29 cellular contexts compared by ENCODE assay signal in the genomic region with DNA sequence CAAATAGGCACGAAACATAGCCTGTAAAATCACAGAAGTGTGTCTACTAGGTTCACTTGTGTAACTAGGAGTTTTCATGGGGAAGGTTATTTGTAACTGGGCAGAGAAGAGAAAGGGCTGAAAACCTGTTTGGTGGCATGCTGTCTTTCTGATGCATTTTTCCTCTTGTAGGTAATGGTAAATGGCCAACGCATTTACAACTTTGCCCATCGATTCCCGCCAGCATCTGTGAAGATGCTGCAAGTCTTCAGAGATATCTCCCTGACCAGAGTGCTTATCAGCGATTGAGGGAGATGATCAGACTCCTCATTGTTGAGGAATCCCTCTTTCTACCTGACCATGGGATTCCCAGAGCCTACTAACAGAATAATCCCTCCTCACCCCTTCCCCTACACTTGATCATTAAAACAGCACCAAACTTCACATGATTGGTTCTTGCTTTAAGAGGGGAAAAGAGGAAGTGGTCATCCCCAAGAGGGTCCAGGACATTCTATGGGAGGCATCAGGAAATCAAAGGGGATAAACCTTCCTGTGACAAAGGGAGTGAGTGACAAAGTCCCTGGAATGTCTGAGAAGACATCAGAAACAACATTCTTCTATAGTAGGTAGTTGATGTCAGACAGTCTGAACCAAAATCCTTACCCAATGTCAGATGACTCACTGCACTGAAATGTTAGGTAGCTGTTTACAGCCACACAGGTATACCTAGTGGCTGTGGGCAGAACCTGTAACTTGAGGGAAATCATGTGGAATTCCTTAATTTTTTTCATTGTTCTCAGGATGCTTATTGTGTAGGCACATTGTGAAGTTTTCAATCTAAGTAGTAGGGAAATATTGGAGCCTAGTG. TPM values are rescaled to one million over a fixed set of nuclear protein-coding genes. Genes with fewer than 3 reads are reported as not detected.
"Had no signal": no experiment of that assay in that cellular context is flagged by ENCODE, and none has a peak within 500 bp of the region (broad histone marks: within the 10 kb centered on the region; RNA-seq: fewer than 3 reads in every experiment).

No MANE protein-coding gene starts in this region.

- H3K27ac Mint-ChIP-seq: activated B cell treated with CpG ODN at 0.5 μM for 24 hours; activated naive CD8-positive, alpha-beta T cell treated with anti-CD3 and anti-CD28 coated beads, Interleukin-2, amount 50 U/mL, for 24 hours; activated T-helper 1 cell treated with anti-CD3 and anti-CD28 coated beads, Interleukin-12 subunit alpha, Interleukin-12 subunit beta, Interleukin-2, Interleukin-4 antibody, amounts not matched to agents 30 ng/mL and 10 ng/mL and 1 ng/mL, durations not matched to agents 14 hours and 24 hours and 36 hours; stimulated activated effector memory CD8-positive, alpha-beta T cell treated with anti-CD3 and anti-CD28 coated beads, Interleukin-12 subunit alpha, Interleukin-12 subunit beta, amount 100 ng/mL, for 72 hours; stimulated activated naive CD8-positive, alpha-beta T cell treated with anti-CD3 and anti-CD28 coated beads, Interleukin-15, amount 100 ng/mL, for 72 hours; T-helper 1 cell treated with Interleukin-12 subunit alpha and Interleukin-12 subunit beta and Interleukin-4 antibody, amounts not matched to agents 30 μg/mL and 1 μg/mL, for 36 hours had no signal

- H3K36me3 Mint-ChIP-seq: stimulated activated effector memory CD8-positive, alpha-beta T cell treated with anti-CD3 and anti-CD28 coated beads, Interleukin-12 subunit alpha, Interleukin-12 subunit beta, amount 100 ng/mL, for 72 hours had no signal

- H3K4me1 ChIP-seq: body of pancreas, lower lobe of right lung, right lobe of liver, tibial artery had no signal

- H3K9me3 Mint-ChIP-seq: neural crest cell; stimulated activated effector memory CD8-positive, alpha-beta T cell treated with anti-CD3 and anti-CD28 coated beads, Interleukin-12 subunit alpha, Interleukin-12 subunit beta, amount 100 ng/mL, for 72 hours had no signal

- H3K27ac ChIP-seq: body of pancreas, lower lobe of right lung, right lobe of liver, skin epidermis, tibial artery had no signal

- H3K27me3 ChIP-seq: body of pancreas, right lobe of liver, tibial artery had no signal

- DNase-seq: activated B cell treated with CpG ODN at 0.5 μM for 24 hours; activated CD4-positive, alpha-beta T cell treated with anti-CD3 and anti-CD28 coated beads for 4 hours; activated CD4-positive, alpha-beta T cell treated with anti-CD3 and anti-CD28 coated beads, Interleukin-2, amount 50 U/mL, for 48 hours; activated gamma-delta T cell; activated naive CD4-positive, alpha-beta T cell treated with anti-CD3 and anti-CD28 coated beads, Interleukin-2, amount 50 U/mL, for 16 hours; activated naive CD8-positive, alpha-beta T cell treated with anti-CD3 and anti-CD28 coated beads, Interleukin-2, amount 50 U/mL, for 24 hours; body of pancreas; caudate nucleus; dermis blood vessel endothelial cell; effector CD8-positive, alpha-beta T cell; hypothalamus; lower lobe of right lung; naive thymus-derived CD4-positive, alpha-beta T cell; occipital lobe; posterior cingulate gyrus; right lobe of liver; stimulated activated CD4-positive, alpha-beta T cell treated with anti-CD3 and anti-CD28 coated beads, Interleukin-2, amount 100 ng/mL, for 24 hours; stimulated activated naive CD8-positive, alpha-beta T cell treated with anti-CD3 and anti-CD28 coated beads, Interleukin-15, amount 100 ng/mL, for 72 hours; tibial artery had no signal

- FAIRE-seq: frontal cortex, keratinocyte had no signal

- ATAC-seq: activated naive CD8-positive, alpha-beta T cell treated with anti-CD3 and anti-CD28 coated beads, Interleukin-2, amount 50 U/mL, for 24 hours; body of pancreas; left lobe of liver; lower lobe of right lung; naive thymus-derived CD4-positive, alpha-beta T cell; right lobe of liver; stimulated activated effector memory CD8-positive, alpha-beta T cell treated with anti-CD3 and anti-CD28 coated beads, Interleukin-12 subunit alpha, Interleukin-12 subunit beta, amount 100 ng/mL, for 72 hours; stimulated activated naive CD8-positive, alpha-beta T cell treated with anti-CD3 and anti-CD28 coated beads, Interleukin-15, amount 100 ng/mL, for 72 hours had no signal

- H3K4me3 Mint-ChIP-seq: activated B cell treated with CpG ODN at 0.5 μM for 24 hours; activated naive CD8-positive, alpha-beta T cell treated with anti-CD3 and anti-CD28 coated beads, Interleukin-2, amount 50 U/mL, for 24 hours; activated T-helper 1 cell treated with anti-CD3 and anti-CD28 coated beads, Interleukin-12 subunit alpha, Interleukin-12 subunit beta, Interleukin-2, Interleukin-4 antibody, amounts not matched to agents 30 ng/mL and 10 ng/mL and 1 ng/mL, durations not matched to agents 14 hours and 24 hours and 36 hours; neural crest cell; stimulated activated effector memory CD8-positive, alpha-beta T cell treated with anti-CD3 and anti-CD28 coated beads, Interleukin-12 subunit alpha, Interleukin-12 subunit beta, amount 100 ng/mL, for 72 hours; stimulated activated naive CD8-positive, alpha-beta T cell treated with anti-CD3 and anti-CD28 coated beads, Interleukin-15, amount 100 ng/mL, for 72 hours; T-helper 1 cell treated with Interleukin-12 subunit alpha and Interleukin-12 subunit beta and Interleukin-4 antibody, amounts not matched to agents 30 μg/mL and 1 μg/mL, for 36 hours had no signal

- H3K4me1 Mint-ChIP-seq: activated B cell treated with CpG ODN at 0.5 μM for 24 hours, neural crest cell had no signal

RNA-seq across cellular contexts. Expression of gene LGALS14, which starts 5.0 kb away (rescaled TPM):
- total RNA-seq: activated B cell treated with CpG ODN at 0.5 μM for 24 hours; activated T-helper 1 cell treated with anti-CD3 and anti-CD28 coated beads, Interleukin-12 subunit alpha, Interleukin-12 subunit beta, Interleukin-2, Interleukin-4 antibody, amounts not matched to agents 30 ng/mL and 10 ng/mL and 1 ng/mL, durations not matched to agents 14 hours and 24 hours and 36 hours; body of pancreas; dermis blood vessel endothelial cell; frontal cortex; left lobe of liver; lower lobe of right lung; neural crest cell; occipital lobe; right lobe of liver; urinary bladder had no signal
- polyA plus RNA-seq: esophagus, keratinocyte, urinary bladder had no signal

RNA-seq across cellular contexts. Expression of gene CLC, which starts 28.6 kb away (rescaled TPM):
- total RNA-seq: activated B cell treated with CpG ODN at 0.5 μM for 24 hours, body of pancreas, dermis blood vessel endothelial cell, frontal cortex, left lobe of liver, lower lobe of right lung, neural crest cell, occipital lobe, right lobe of liver had no signal
- polyA plus RNA-seq: esophagus; keratinocyte; naive thymus-derived CD4-positive, alpha-beta T cell; urinary bladder had no signal

RNA-seq across cellular contexts. Expression of gene LGALS16, which starts 53.5 kb away (rescaled TPM):
- total RNA-seq: activated B cell treated with CpG ODN at 0.5 μM for 24 hours; activated T-helper 1 cell treated with anti-CD3 and anti-CD28 coated beads, Interleukin-12 subunit alpha, Interleukin-12 subunit beta, Interleukin-2, Interleukin-4 antibody, amounts not matched to agents 30 ng/mL and 10 ng/mL and 1 ng/mL, durations not matched to agents 14 hours and 24 hours and 36 hours; body of pancreas; dermis blood vessel endothelial cell; frontal cortex; left lobe of liver; lower lobe of right lung; naive thymus-derived CD4-positive, alpha-beta T cell; neural crest cell; occipital lobe; right lobe of liver; urinary bladder had no signal
- polyA plus RNA-seq: esophagus; keratinocyte; naive thymus-derived CD4-positive, alpha-beta T cell; urinary bladder had no signal
